Comparison of ENCODE assay signal across 16 cellular contexts in the genomic region with DNA sequence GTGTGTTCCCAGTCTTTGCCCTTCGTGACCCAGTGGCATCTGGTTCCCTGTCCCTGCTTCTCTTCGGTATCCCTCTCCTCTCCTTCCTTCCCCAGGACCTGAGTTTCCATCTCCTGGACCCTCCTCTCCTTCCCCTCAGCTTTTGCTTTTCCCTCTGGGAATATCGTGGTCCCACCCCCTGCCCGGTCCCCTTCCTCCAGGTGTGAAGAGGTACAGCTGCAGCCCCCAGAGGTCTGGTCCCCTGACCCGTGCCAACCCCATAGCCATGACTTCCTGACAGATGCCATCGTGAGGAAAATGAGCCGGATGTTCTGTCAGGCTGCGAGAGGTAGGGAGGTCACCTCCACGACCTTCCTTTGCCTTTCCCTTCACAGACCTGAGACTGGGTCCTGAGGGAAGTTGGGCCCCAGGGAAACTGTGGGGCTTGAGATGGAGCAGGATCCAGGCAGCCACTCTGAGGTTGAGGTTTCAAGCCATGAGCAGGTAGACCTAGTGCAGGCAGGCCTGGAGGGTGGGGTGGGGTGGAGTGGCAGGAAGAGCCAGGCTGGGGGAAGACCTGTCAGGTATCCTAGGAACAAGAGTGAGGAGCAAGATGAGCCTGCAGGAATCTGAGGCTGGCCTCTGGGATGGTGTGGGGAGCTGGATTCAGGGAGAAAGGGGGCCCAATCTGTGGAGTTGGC. TPM values are rescaled to one million over a fixed set of nuclear protein-coding genes. Genes with fewer than 3 reads are reported as not detected.
DNase-seq lines count a peak whose midpoint lies in the region; ATAC-seq and TF ChIP-seq lines count a peak whose summit lies in the region.
"Had no signal": no experiment of that assay in that cellular context is flagged by ENCODE, and none has a peak within 500 bp of the region (broad histone marks: within the 10 kb centered on the region; RNA-seq: fewer than 3 reads in every experiment).

No MANE protein-coding gene starts in this region.

- no peaks in the 10 kb centered on the region for H3K4me1 ChIP-seq in CD4-positive, alpha-beta memory T cell (ENCODE audit: insufficient read depth, low read length)
- H3K4me1 ChIP-seq in naive thymus-derived CD4-positive, alpha-beta T cell (ENCODE audit: control insufficient read depth in 2 of 2, insufficient read depth in 2 of 2, low read length in 2 of 2): peaks cover 0 to 5% of the 10 kb centered on the region in 2 donors
- H3K4me1 ChIP-seq: sigmoid colon had no signal

- no peak overlapping the region for H3K4me3 Mint-ChIP-seq in CD4-positive, alpha-beta memory T cell
- no peak overlapping the region for H3K4me3 Mint-ChIP-seq in activated T-helper 17 cell treated with anti-CD3 and anti-CD28 coated beads, Interleukin-2, amount 50 U/mL, for 72 hours
- no peak overlapping the region for H3K4me3 Mint-ChIP-seq in naive thymus-derived CD4-positive, alpha-beta T cell
- H3K4me3 Mint-ChIP-seq: nephron had no signal

- H3K27ac Mint-ChIP-seq in CD4-positive, alpha-beta memory T cell: peak overlapping the region in 6 of 7 donors; percentile 41 to 88 (median 66)
- H3K27ac Mint-ChIP-seq in activated T-helper 17 cell treated with anti-CD3 and anti-CD28 coated beads, Interleukin-2, amount 50 U/mL, for 72 hours: peak overlapping the region; percentile 28
- peak overlapping the region in 7 of 9 donors; percentile 33 to 84 (median 68) for H3K27ac Mint-ChIP-seq in naive thymus-derived CD4-positive, alpha-beta T cell

- peaks cover 0 to 4% (median 0%) of the 10 kb centered on the region in 8 donors for H3K9me3 Mint-ChIP-seq in CD4-positive, alpha-beta memory T cell
- no peaks in the 10 kb centered on the region for H3K9me3 Mint-ChIP-seq in activated T-helper 17 cell treated with anti-CD3 and anti-CD28 coated beads, Interleukin-2, amount 50 U/mL, for 72 hours
- H3K9me3 Mint-ChIP-seq in naive thymus-derived CD4-positive, alpha-beta T cell: peaks cover 0 to 3% (median 0%) of the 10 kb centered on the region in 11 donors
- H3K9me3 Mint-ChIP-seq: nephron had no signal

- DNase-seq in CD4-positive, alpha-beta memory T cell: no peak
- DNase-seq in H7 (peak; percentile 45), GM03348 (ENCODE audit: low spot score) (no peak), foreskin fibroblast (no peak)
- DNase-seq in naive thymus-derived CD4-positive, alpha-beta T cell: no peak
- DNase-seq: amniotic stem cell, dermis blood vessel endothelial cell, KG1, NCI-H524 treated with DMSO at 0.1 percent for 48 hours, sigmoid colon, T-helper 9 cell had no signal

- peaks cover 70% of the 10 kb centered on the region for H3K36me3 ChIP-seq in CD4-positive, alpha-beta memory T cell (ENCODE audit: insufficient read depth, low read length)
- peaks cover 41% of the 10 kb centered on the region for H3K36me3 ChIP-seq in H7 (replicated peaks; ENCODE audit: control insufficient read depth, insufficient read depth, low read length)
- peaks cover 26 to 86% (median 30%) of the 10 kb centered on the region in 3 experiments for H3K36me3 ChIP-seq in naive thymus-derived CD4-positive, alpha-beta T cell (ENCODE audit: control insufficient read depth in 2 of 3, insufficient read depth in 3 of 3, low read length in 3 of 3)

- H3K27me3 ChIP-seq in CD4-positive, alpha-beta memory T cell (ENCODE audit: insufficient read depth, low read length): no peaks in the 10 kb centered on the region
- no peaks in the 10 kb centered on the region for H3K27me3 ChIP-seq in H7 (ENCODE audit: control insufficient read depth, insufficient read depth, low read length)
- H3K27me3 ChIP-seq in naive thymus-derived CD4-positive, alpha-beta T cell (ENCODE audit: control insufficient read depth in 2 of 2, insufficient read depth in 2 of 2, low read length in 2 of 2): no peaks in the 10 kb centered on the region
- H3K27me3 ChIP-seq: sigmoid colon had no signal

- peaks cover 14 to 33% (median 19%) of the 10 kb centered on the region in 4 donors for H3K4me1 Mint-ChIP-seq in CD4-positive, alpha-beta memory T cell
- peaks cover 17% of the 10 kb centered on the region for H3K4me1 Mint-ChIP-seq in activated T-helper 17 cell treated with anti-CD3 and anti-CD28 coated beads, Interleukin-2, amount 50 U/mL, for 72 hours
- peaks cover 21 to 43% (median 31%) of the 10 kb centered on the region in 7 donors for H3K4me1 Mint-ChIP-seq in naive thymus-derived CD4-positive, alpha-beta T cell

- H3K4me3 ChIP-seq in CD4-positive, alpha-beta memory T cell (ENCODE audit: low read length in 2 of 2): no peak overlapping the region
- H3K4me3 ChIP-seq in H7 (ENCODE audit: insufficient read depth, low read depth, low read length): no peak overlapping the region
- H3K4me3 ChIP-seq in naive thymus-derived CD4-positive, alpha-beta T cell (ENCODE audit: low read length): no peak overlapping the region
- H3K4me3 ChIP-seq in foreskin fibroblast (ENCODE audit: low read depth in 1 of 2, low read length in 2 of 2): no peak overlapping the region
- H3K4me3 ChIP-seq: sigmoid colon had no signal

- H3K36me3 Mint-ChIP-seq in CD4-positive, alpha-beta memory T cell: peaks cover 61 to 85% of the 10 kb centered on the region in 2 donors
- peaks cover 92% of the 10 kb centered on the region for H3K36me3 Mint-ChIP-seq in activated T-helper 17 cell treated with anti-CD3 and anti-CD28 coated beads, Interleukin-2, amount 50 U/mL, for 72 hours (ENCODE audit: low read depth)
- peaks cover 7 to 67% (median 48%) of the 10 kb centered on the region in 5 donors for H3K36me3 Mint-ChIP-seq in naive thymus-derived CD4-positive, alpha-beta T cell

- H3K27me3 Mint-ChIP-seq in CD4-positive, alpha-beta memory T cell: no peaks in the 10 kb centered on the region
- no peaks in the 10 kb centered on the region for H3K27me3 Mint-ChIP-seq in activated T-helper 17 cell treated with anti-CD3 and anti-CD28 coated beads, Interleukin-2, amount 50 U/mL, for 72 hours
- no peaks in the 10 kb centered on the region for H3K27me3 Mint-ChIP-seq in naive thymus-derived CD4-positive, alpha-beta T cell

- no peak for ATAC-seq in activated T-helper 17 cell treated with anti-CD3 and anti-CD28 coated beads, Interleukin-2, amount 50 U/mL, for 72 hours (replicated peaks)
- no peak for ATAC-seq in naive thymus-derived CD4-positive, alpha-beta T cell
- ATAC-seq in HG03159 (IDR thresholded peaks at IDR 0.05; ENCODE audit: unreplicated experiment) (no peak), HG02798 (IDR thresholded peaks at IDR 0.05; ENCODE audit: poor library complexity, unreplicated experiment) (no peak)

- intact Hi-C loops in CD4-positive, alpha-beta memory T cell (cut with micrococcal nuclease): no loop called here
- intact Hi-C loops in naive thymus-derived CD4-positive, alpha-beta T cell (cut with micrococcal nuclease): no loop called here

- H3K9me3 ChIP-seq in CD4-positive, alpha-beta memory T cell (ENCODE audit: control insufficient read depth in 1 of 2, low read length in 2 of 2): no peaks in the 10 kb centered on the region
- no peaks in the 10 kb centered on the region for H3K9me3 ChIP-seq in naive thymus-derived CD4-positive, alpha-beta T cell (ENCODE audit: control insufficient read depth in 2 of 3, low read length in 3 of 3)
- H3K9me3 ChIP-seq: sigmoid colon had no signal

- POLR2A ChIA-PET in CD4-positive, alpha-beta memory T cell (lab: Charles Lee; ENCODE audit: partially characterized antibody): interaction anchor here (1.2 to 22.7 kb wide), 4 partner anchors 8 to 27 kb away, joined by 3 to 339 read pairs (median 10); a partner anchor contains a TSS
- POLR2A ChIA-PET in naive thymus-derived CD4-positive, alpha-beta T cell (lab: Charles Lee): interaction anchor here (0.6 to 14.6 kb wide), 7 partner anchors 9 to 1616 kb away, joined by 3 to 241 read pairs (median 5); a partner anchor contains a TSS

- TF ChIP-seq CTCF in foreskin fibroblast (IDR thresholded peaks at IDR 0.05; ENCODE audit: low read depth, low read length): no peak

- H3K27ac ChIP-seq in CD4-positive, alpha-beta memory T cell (ENCODE audit: low read depth, low read length): no peak overlapping the region
- no peak overlapping the region for H3K27ac ChIP-seq in naive thymus-derived CD4-positive, alpha-beta T cell (ENCODE audit: low read depth, low read length)
- H3K27ac ChIP-seq: C4-2B, sigmoid colon had no signal

- CTCF ChIA-PET in CD4-positive, alpha-beta memory T cell (lab: Charles Lee; ENCODE audit: partially characterized antibody): no interaction called here
- CTCF ChIA-PET in naive thymus-derived CD4-positive, alpha-beta T cell (lab: Charles Lee): interaction anchor here (0.9 kb wide), 1 partner anchor 19 kb away, joined by 3 read pairs; no protein-coding TSS in a partner anchor

RNA-seq across cellular contexts. Expression of a gene that starts 10.1 kb away (rescaled TPM):
- total RNA-seq in CD4-positive, alpha-beta memory T cell: 1,000 to 10,000 TPM; 1,956 to 2,001 TPM
- 1,000 to 10,000 TPM; 2,065 to 2,145 TPM for polyA plus RNA-seq in CD4-positive, alpha-beta memory T cell
- 5,491 and 6,126 TPM in 2 replicates for total RNA-seq in H7 (2014; rRNA removed; shearing (Covaris generic))
- 1,000 to 10,000 TPM; 2,150 to 2,706 TPM for total RNA-seq in activated T-helper 17 cell treated with anti-CD3 and anti-CD28 coated beads, Interleukin-2, amount 50 U/mL, for 72 hours
- total RNA-seq in naive thymus-derived CD4-positive, alpha-beta T cell: 1,000 to 10,000 TPM; 1,703 to 2,739 (median 2,322) TPM
- 1,000 to 10,000 TPM; 2,748 to 2,829 TPM for polyA plus RNA-seq in naive thymus-derived CD4-positive, alpha-beta T cell

RNA-seq across cellular contexts. Expression of a gene that starts 10.5 kb away (rescaled TPM):
- total RNA-seq in CD4-positive, alpha-beta memory T cell: 10 to 100 TPM; 39.9 to 40.7 TPM
- polyA plus RNA-seq in CD4-positive, alpha-beta memory T cell: 1 to 10 TPM; 1.7 to 2.0 TPM
- 13.6 and 19.8 TPM in 2 replicates for total RNA-seq in H7 (2014; rRNA removed; shearing (Covaris generic))
- 10 to 100 TPM; 27.1 to 30.8 TPM for total RNA-seq in activated T-helper 17 cell treated with anti-CD3 and anti-CD28 coated beads, Interleukin-2, amount 50 U/mL, for 72 hours
- 10 to 100 TPM; 27.3 to 36.5 (median 32.6) TPM for total RNA-seq in naive thymus-derived CD4-positive, alpha-beta T cell
- polyA plus RNA-seq in naive thymus-derived CD4-positive, alpha-beta T cell: 1 to 10 TPM in 1 of 2 donors, under 1 TPM in 1; 0.72 to 1.1 TPM

RNA-seq across cellular contexts. Expression of a gene that starts 27.4 kb away (rescaled TPM):
- total RNA-seq in CD4-positive, alpha-beta memory T cell: 10 to 100 TPM; 73.0 to 76.8 TPM
- polyA plus RNA-seq in CD4-positive, alpha-beta memory T cell: 10 to 100 TPM; 19.4 to 47.2 TPM
- total RNA-seq in H7 (2014; rRNA removed; shearing (Covaris generic)): 1.9 and 2.4 TPM in 2 replicates
- total RNA-seq in activated T-helper 17 cell treated with anti-CD3 and anti-CD28 coated beads, Interleukin-2, amount 50 U/mL, for 72 hours: 10 to 100 TPM; 14.3 to 19.4 TPM
- total RNA-seq in naive thymus-derived CD4-positive, alpha-beta T cell: 10 to 100 TPM; 31.4 to 71.6 (median 35.7) TPM
- polyA plus RNA-seq in naive thymus-derived CD4-positive, alpha-beta T cell: 10 to 100 TPM; 39.2 to 50.5 TPM

RNA-seq across cellular contexts. Expression of a gene that starts 28.6 kb away (rescaled TPM):
- total RNA-seq in CD4-positive, alpha-beta memory T cell: 1 to 10 TPM; 3.3 to 4.2 TPM
- under 1 TPM; 0.63 to 0.69 TPM for polyA plus RNA-seq in CD4-positive, alpha-beta memory T cell
- total RNA-seq in H7 (2014; rRNA removed; shearing (Covaris generic)): 0.07 and 0.92 TPM in 2 replicates
- 1 to 10 TPM; 2.7 to 5.9 TPM for total RNA-seq in activated T-helper 17 cell treated with anti-CD3 and anti-CD28 coated beads, Interleukin-2, amount 50 U/mL, for 72 hours
- 1 to 10 TPM; 1.1 to 6.1 (median 3.6) TPM for total RNA-seq in naive thymus-derived CD4-positive, alpha-beta T cell
- polyA plus RNA-seq in naive thymus-derived CD4-positive, alpha-beta T cell: under 1 TPM in 1 of 2 donors, not detected in 1; 0.28 TPM
